Comparison of ENCODE assay signal across 1 cellular context in the genomic region with DNA sequence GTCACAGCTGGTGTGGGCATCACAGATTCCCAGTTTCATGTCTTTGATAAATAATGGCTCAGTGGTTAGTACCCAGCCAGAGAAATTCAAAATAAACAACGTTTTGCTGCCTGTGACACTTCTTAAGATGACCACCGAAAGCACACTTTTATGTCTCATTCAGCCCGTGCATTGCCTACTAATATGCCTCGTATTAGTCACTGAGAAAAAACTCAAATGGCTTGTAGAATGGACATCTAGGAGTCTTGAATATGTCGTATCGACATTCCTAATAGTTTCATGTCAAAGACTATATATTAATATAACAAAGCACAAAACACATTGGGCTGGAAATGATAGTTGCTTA.
TF ChIP-seq lines count a peak whose summit lies in the region.

No MANE protein-coding gene starts in this region.

TF ChIP-seq in HepG2, 621 proteins besides CTCF, POLR2A, EP300 and RAD21 (continued from another document):
- no peak for TF ChIP-seq ARID4A (CRISPR knock-in tag; IDR thresholded peaks at IDR 0.05; ENCODE audit: borderline replicate concordance)
